10 cellular contexts compared by ENCODE assay signal in genomic region chr6:52049252-52050050, GRCh38. TPM values are rescaled to one million over a fixed set of nuclear protein-coding genes. Genes with fewer than 3 reads are reported as not detected.
DNase-seq lines count a peak whose midpoint lies in the region; ATAC-seq and TF ChIP-seq lines count a peak whose summit lies in the region.
"Had no signal": no experiment of that assay in that cellular context is flagged by ENCODE, and none has a peak within 500 bp of the region (broad histone marks: within the 10 kb centered on the region; RNA-seq: fewer than 3 reads in every experiment).

No MANE protein-coding gene starts in this region.

- in situ Hi-C loops in Caki2 (cut with HindIII; ENCODE audit: low pct_unique_long_range_greater_than_20kb, low sequenced_read_pairs): no loop called here
- in situ Hi-C loops in transverse colon (cut with MboI; ENCODE audit: low pct_ligation_motif_present in 1 of 4, low pct_unique_long_range_greater_than_20kb in 1 of 4, low sequenced_read_pairs in 3 of 4): loop anchor here in 1 of 4 donors (25.0 kb wide), 1 partner anchor 1237 kb away; the partner anchor contains the start of gene TFAP2B

- ATAC-seq in GM19463 (IDR thresholded peaks at IDR 0.05; ENCODE audit: unreplicated experiment): peak; percentile 58
- ATAC-seq in activated CD4-positive, CD25-positive, alpha-beta regulatory T cell treated with anti-CD3 and anti-CD28 coated beads, Interleukin-2, amount 50 U/mL, for 24 hours: no peak
- ATAC-seq in left ventricle myocardium superior: no peak

- intact Hi-C loops in transverse colon (cut with DNase I; ENCODE audit: low total_unique reads) (no loop called here), left ventricle myocardium superior (cut with micrococcal nuclease) (no loop called here)

- H3K9me3 ChIP-seq in iPS DF 6.9 (ENCODE audit: control insufficient read depth, insufficient read depth, low read length): no peaks in the 10 kb centered on the region
- H3K9me3 ChIP-seq in transverse colon: no peaks in the 10 kb centered on the region

- no CpG with 5 or more reads among the region's 3 CpGs for WGBS in iPS DF 6.9 (ENCODE audit: insufficient coverage, insufficient read length)
- WGBS in transverse colon (ENCODE audit: low coverage in 1 of 2), 2 donors: 53 to 54% methylated on average over 3 of the region's 3 CpGs

- TF ChIP-seq CTCF in VCaP (conservative IDR thresholded peaks at IDR 0.05) (peak; percentile 80), transverse colon (IDR thresholded peaks at IDR 0.05) (peak; percentile 39 to 68 (median 62))

- no peaks in the 10 kb centered on the region for H3K4me1 ChIP-seq in iPS DF 6.9 (ENCODE audit: control insufficient read depth, insufficient read depth, low read length)
- peaks cover 0 to 4% (median 0%) of the 10 kb centered on the region in 4 donors for H3K4me1 ChIP-seq in transverse colon

- TF ChIP-seq EP300 in transverse colon (IDR thresholded peaks at IDR 0.05; ENCODE audit: low read depth): no peak

- H3K27me3 ChIP-seq in iPS DF 6.9 (ENCODE audit: control insufficient read depth, insufficient read depth, low read length) (no peaks in the 10 kb centered on the region), transverse colon (no peaks in the 10 kb centered on the region)

- H3K4me3 ChIP-seq in iPS DF 6.9 (ENCODE audit: low read length) (no peak overlapping the region), transverse colon (no peak overlapping the region)
- H3K4me3 ChIP-seq: skin epidermis had no signal

- TF ChIP-seq POLR2A in transverse colon (IDR thresholded peaks at IDR 0.05): no peak

- H3K36me3 ChIP-seq in iPS DF 6.9 (ENCODE audit: control insufficient read depth, insufficient read depth, low read length) (no peaks in the 10 kb centered on the region), transverse colon (no peaks in the 10 kb centered on the region)

- peak; percentile 29 for DNase-seq in Caki2 (ENCODE audit: low read depth)
- peak; percentile 10 for DNase-seq in MV-4-11 (lab: John Stamatoyannopoulos, UW)
- DNase-seq in iPS DF 6.9 (ENCODE audit: low read depth, low spot score): peak; percentile 33
- no peak for DNase-seq in transverse colon
- DNase-seq in left ventricle myocardium superior: no peak
- DNase-seq: activated B cell treated with CpG ODN at 0.5 μM for 24 hours had no signal

- H3K27ac ChIP-seq in VCaP (no peak overlapping the region), iPS DF 6.9 (ENCODE audit: low read length) (no peak overlapping the region), transverse colon (no peak overlapping the region)
- H3K27ac ChIP-seq: skin epidermis had no signal

RNA-seq across cellular contexts. Expression of gene PKHD1, which starts 38.0 kb away (rescaled TPM):
- 3.4 and 4.2 TPM in 2 replicates for total RNA-seq in Caki2 (2014; rRNA removed; shearing (Covaris generic); ENCODE audit: low replicate concordance)
- under 1 TPM; 0.16 to 0.60 (median 0.32) TPM for total RNA-seq in transverse colon
- total RNA-seq in left ventricle myocardium superior: not detected
- total RNA-seq: activated B cell treated with CpG ODN at 0.5 μM for 24 hours had no signal

Comparison
In these comparisons a context has a peak if more than half of its experiments do, and no peak if none do; other contexts are left out.
1. DNase-seq: peak in Caki2 (single experiment), MV-4-11 (single experiment) and iPS DF 6.9 (single experiment); none in transverse colon (single experiment) and left ventricle myocardium superior (single experiment).